8 cellular contexts compared by ENCODE assay signal in the genomic region with DNA sequence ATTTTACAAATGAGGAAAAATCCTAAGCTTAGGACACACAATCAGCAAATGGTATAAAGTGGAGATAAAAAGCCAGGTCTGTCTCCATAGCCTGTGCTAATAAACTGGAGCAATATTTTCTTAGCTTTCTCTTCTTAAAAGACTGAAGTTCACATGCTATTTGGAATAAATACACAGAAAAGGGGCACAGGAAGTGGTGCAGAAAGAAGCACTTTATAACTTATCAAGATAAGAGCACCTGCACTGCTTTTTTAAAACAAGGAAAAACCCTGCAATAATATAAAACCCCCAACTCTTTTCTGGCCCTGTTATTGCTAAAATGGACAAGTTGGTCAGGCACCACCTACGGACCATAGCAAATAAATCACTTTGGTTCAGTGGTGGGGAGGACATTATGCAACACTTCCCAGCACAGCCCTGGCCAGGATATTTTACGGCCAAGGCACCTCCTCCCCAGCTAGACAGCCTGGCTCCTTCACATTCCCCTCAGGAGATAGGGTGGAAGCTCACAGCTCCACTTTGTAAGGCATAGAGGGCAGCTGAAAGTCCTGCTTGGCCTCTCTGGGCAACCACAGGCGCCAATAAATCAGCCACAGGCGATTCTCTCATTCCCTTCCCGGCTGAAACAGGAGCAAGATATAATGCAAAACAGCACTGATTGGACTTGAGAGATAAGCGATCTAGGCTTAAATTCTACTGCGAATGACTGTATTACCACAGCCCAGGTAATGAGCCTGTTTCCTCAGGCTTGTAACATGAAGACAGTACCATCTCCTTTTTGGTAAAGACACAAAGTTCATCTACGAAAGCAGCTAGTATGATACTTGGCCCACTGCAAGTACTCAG. TPM values are rescaled to one million over a fixed set of nuclear protein-coding genes. Genes with fewer than 3 reads are reported as not detected.
DNase-seq lines count a peak whose midpoint lies in the region; ATAC-seq and TF ChIP-seq lines count a peak whose summit lies in the region.

No MANE protein-coding gene starts in this region.

- ATAC-seq in psoas muscle, result peak; percentile 31 to 50 (median 44)
- no peak for ATAC-seq in HG03520 (IDR thresholded peaks at IDR 0.05; ENCODE audit: unreplicated experiment)

- intact Hi-C loops in psoas muscle (cut with DNase I), result loop anchor here in 1 of 2 donors (10.0 kb wide), 1 partner anchor 157 kb away; no protein-coding TSS in a partner anchor

- TF ChIP-seq CTCF in psoas muscle (IDR thresholded peaks at IDR 0.05), result no peak

- H3K36me3 ChIP-seq in HUES64 (ENCODE audit: insufficient read depth, low read length) (peaks cover 16% of the 10 kb centered on the region), psoas muscle (ENCODE audit: insufficient read depth in 1 of 2, low read depth in 1 of 2) (peaks cover 0 to 6% of the 10 kb centered on the region in 2 donors)

- CTCF ChIA-PET in activated CD4-positive, alpha-beta memory T cell treated with anti-CD3 and anti-CD28 coated beads, Interleukin-2, amount 10 ng/mL, durations not matched to agents 7 days and 5 days (lab: Charles Lee), result interaction anchor here (0.9 to 2.5 kb wide), 6 partner anchors 9 to 163 kb away, joined by 3 to 21 read pairs (median 8); partner anchors contain the start of gene HSPA2

- H3K4me1 ChIP-seq in HUES64 (ENCODE audit: insufficient read depth, low read length), result peaks cover 18% of the 10 kb centered on the region
- peaks cover 51% of the 10 kb centered on the region for H3K4me1 ChIP-seq in psoas muscle

- H3K9me3 ChIP-seq in HUES64 (ENCODE audit: insufficient read depth, low read depth, low read length) (no peaks in the 10 kb centered on the region), psoas muscle (no peaks in the 10 kb centered on the region)

- peak overlapping the region; percentile 94 for H3K4me3 Mint-ChIP-seq in activated CD4-positive, alpha-beta memory T cell treated with anti-CD3 and anti-CD28 coated beads, Interleukin-2, amount 10 ng/mL, durations not matched to agents 7 days and 5 days

- H3K27ac Mint-ChIP-seq in activated CD4-positive, alpha-beta memory T cell treated with anti-CD3 and anti-CD28 coated beads, Interleukin-2, amount 10 ng/mL, durations not matched to agents 7 days and 5 days, result peak overlapping the region; percentile 99

- WGBS in HUES64, result 81% methylated on average over 8 of the region's 8 CpGs
- 33 to 48% (median 37%) methylated on average over 8 of the region's 8 CpGs for WGBS in psoas muscle, 3 donors

- H3K9ac ChIP-seq in HUES64 (ENCODE audit: low read depth, low read length), result peak overlapping the region; percentile 22; the same call in 1 of the 2 replicates

- H3K9me3 Mint-ChIP-seq in activated CD4-positive, alpha-beta memory T cell treated with anti-CD3 and anti-CD28 coated beads, Interleukin-2, amount 10 ng/mL, durations not matched to agents 7 days and 5 days, result no peaks in the 10 kb centered on the region

- H3K4me1 Mint-ChIP-seq in activated CD4-positive, alpha-beta memory T cell treated with anti-CD3 and anti-CD28 coated beads, Interleukin-2, amount 10 ng/mL, durations not matched to agents 7 days and 5 days, result peaks cover 42% of the 10 kb centered on the region

- H3K27ac ChIP-seq in HUES64 (ENCODE audit: low read depth, low read length) (no peak overlapping the region), psoas muscle (peak overlapping the region; percentile 99)

- no peaks in the 10 kb centered on the region for H3K27me3 Mint-ChIP-seq in activated CD4-positive, alpha-beta memory T cell treated with anti-CD3 and anti-CD28 coated beads, Interleukin-2, amount 10 ng/mL, durations not matched to agents 7 days and 5 days

- H3K36me3 Mint-ChIP-seq in activated CD4-positive, alpha-beta memory T cell treated with anti-CD3 and anti-CD28 coated beads, Interleukin-2, amount 10 ng/mL, durations not matched to agents 7 days and 5 days (ENCODE audit: low read depth), result peaks cover 54% of the 10 kb centered on the region

- DNase-seq in COLO668 (lab: John Stamatoyannopoulos, UW; ENCODE audit: unreplicated experiment), result peak; percentile 40
- DNase-seq in activated CD4-positive, alpha-beta memory T cell treated with anti-CD3 and anti-CD28 coated beads, Interleukin-2, amount 10 ng/mL, durations not matched to agents 7 days and 5 days, result peak; percentile 18
- DNase-seq in foreskin melanocyte, result peak; percentile 27
- DNase-seq in psoas muscle, result peak; percentile 61 to 80
- no peak for DNase-seq in NCI-H1105 treated with DMSO at 0.1 percent for 48 hours (lab: John Stamatoyannopoulos, UW)
- no peak for DNase-seq in superior temporal gyrus (ENCODE audit: extremely low spot score)

- POLR2A ChIA-PET in activated CD4-positive, alpha-beta memory T cell treated with anti-CD3 and anti-CD28 coated beads, Interleukin-2, amount 10 ng/mL, durations not matched to agents 7 days and 5 days (lab: Charles Lee), result interaction anchor here (0.8 to 6.5 kb wide), 16 partner anchors 10 to 163 kb away, joined by 3 to 75 read pairs (median 7); partner anchors contain the start of genes AKAP5, HSPA2 and MTHFD1

- H3K27me3 ChIP-seq in HUES64 (ENCODE audit: insufficient read depth, low read length) (no peaks in the 10 kb centered on the region), psoas muscle (ENCODE audit: insufficient read depth in 3 of 3, low read length in 2 of 3) (no peaks in the 10 kb centered on the region)

- peak overlapping the region; percentile 95; the same call in 1 of the 2 replicates for H3K4me3 ChIP-seq in HUES64 (ENCODE audit: low read length)
- peak overlapping the region; percentile 93 for H3K4me3 ChIP-seq in psoas muscle

RNA-seq across cellular contexts. Expression of gene ZBTB25, which starts 2.1 kb away (rescaled TPM):
- 4.1 TPM for polyA plus RNA-seq in HUES64 (2013, experiment 1 of 2)
- 6.1 TPM for polyA plus RNA-seq in HUES64 (2013, experiment 2 of 2)
- total RNA-seq in activated CD4-positive, alpha-beta memory T cell treated with anti-CD3 and anti-CD28 coated beads, Interleukin-2, amount 10 ng/mL, durations not matched to agents 7 days and 5 days, result 10 to 100 TPM; 38.8 to 40.5 TPM
- total RNA-seq in psoas muscle, result 10 to 100 TPM; 10.2 to 12.7 (median 11.8) TPM
- 10 to 100 TPM in 1 of 3 donors, 1 to 10 TPM in 2; 2.7 to 11.2 (median 3.2) TPM for polyA plus RNA-seq in psoas muscle

RNA-seq across cellular contexts. Expression of gene ZBTB1, which starts 3.0 kb away (rescaled TPM):
- polyA plus RNA-seq in HUES64 (2013, experiment 1 of 2), result 19.7 TPM
- polyA plus RNA-seq in HUES64 (2013, experiment 2 of 2), result 21.1 TPM
- total RNA-seq in activated CD4-positive, alpha-beta memory T cell treated with anti-CD3 and anti-CD28 coated beads, Interleukin-2, amount 10 ng/mL, durations not matched to agents 7 days and 5 days, result 10 to 100 TPM; 81.2 to 86.1 TPM
- 10 to 100 TPM; 18.6 to 26.3 (median 22.7) TPM for total RNA-seq in psoas muscle
- polyA plus RNA-seq in psoas muscle, result 10 to 100 TPM; 11.0 to 39.2 (median 13.8) TPM

RNA-seq across cellular contexts. Expression of gene AKAP5, which starts 36.2 kb away (rescaled TPM):
- 1.1 TPM for polyA plus RNA-seq in HUES64 (2013, experiment 1 of 2)
- polyA plus RNA-seq in HUES64 (2013, experiment 2 of 2), result 1.2 TPM
- under 1 TPM; 0.88 TPM for total RNA-seq in activated CD4-positive, alpha-beta memory T cell treated with anti-CD3 and anti-CD28 coated beads, Interleukin-2, amount 10 ng/mL, durations not matched to agents 7 days and 5 days
- under 1 TPM; 0.06 to 0.18 (median 0.14) TPM for total RNA-seq in psoas muscle
- polyA plus RNA-seq in psoas muscle, result under 1 TPM; 0.01 to 0.08 (median 0.04) TPM

RNA-seq across cellular contexts. Expression of gene HSPA2, which starts 39.0 kb away (rescaled TPM):
- polyA plus RNA-seq in HUES64 (2013, experiment 1 of 2), result 10.8 TPM
- polyA plus RNA-seq in HUES64 (2013, experiment 2 of 2), result 16.3 TPM
- total RNA-seq in activated CD4-positive, alpha-beta memory T cell treated with anti-CD3 and anti-CD28 coated beads, Interleukin-2, amount 10 ng/mL, durations not matched to agents 7 days and 5 days, result 1 to 10 TPM; 6.8 to 7.1 TPM
- 10 to 100 TPM; 25.0 to 65.6 (median 54.1) TPM for total RNA-seq in psoas muscle
- polyA plus RNA-seq in psoas muscle, result 100 to 1,000 TPM in 1 of 3 donors, 10 to 100 TPM in 1, 1 to 10 TPM in 1; 4.1 to 180 (median 33.8) TPM

RNA-seq across cellular contexts. Expression of gene PPP1R36, which starts 48.2 kb away (rescaled TPM):
- polyA plus RNA-seq in HUES64 (2013, experiment 1 of 2), result 0.40 TPM
- polyA plus RNA-seq in HUES64 (2013, experiment 2 of 2), result 0.32 TPM
- total RNA-seq in activated CD4-positive, alpha-beta memory T cell treated with anti-CD3 and anti-CD28 coated beads, Interleukin-2, amount 10 ng/mL, durations not matched to agents 7 days and 5 days, result under 1 TPM in 1 of 2 experiments, not detected in 1; 0.53 TPM
- total RNA-seq in psoas muscle, result under 1 TPM in 3 of 4 donors, not detected in 1; 0.30 to 0.71 (median 0.46) TPM
- polyA plus RNA-seq in psoas muscle, result under 1 TPM in 2 of 3 donors, not detected in 1; 0.16 to 0.86 TPM

Comparison
In these comparisons a context has a peak if more than half of its experiments do, and no peak if none do; other contexts are left out.
1. DNase-seq: peak in COLO668 (single experiment), activated CD4-positive, alpha-beta memory T cell treated with anti-CD3 and anti-CD28 coated beads, Interleukin-2, amount 10 ng/mL, durations not matched to agents 7 days and 5 days (single experiment), foreskin melanocyte (single experiment) and psoas muscle (2 of 2); none in NCI-H1105 treated with DMSO at 0.1 percent for 48 hours (single experiment) and superior temporal gyrus (single experiment).